ENCODE assay signal across 1 cellular context in genomic region chr3:122678496-122678895, GRCh38.
TF ChIP-seq lines count a peak whose summit lies in the region.

No MANE protein-coding gene starts in this region.

TF ChIP-seq in H1, 55 proteins besides CTCF, POLR2A, EP300 and RAD21:
- TF ChIP-seq ATF3 (IDR thresholded peaks at IDR 0.05; ENCODE audit: insufficient read depth, low read depth, low read length) (no peak), CHD1 (IDR thresholded peaks at IDR 0.05; ENCODE audit: low read depth, low read length) (no peak), BRCA1 (IDR thresholded peaks at IDR 0.05; ENCODE audit: low read depth, low read length) (no peak), CEBPB (IDR thresholded peaks at IDR 0.05; ENCODE audit: low read depth, low read length) (no peak), KDM1A (IDR thresholded peaks at IDR 0.05; ENCODE audit: borderline replicate concordance, low read length) (no peak), RFX5 (IDR thresholded peaks at IDR 0.05; ENCODE audit: borderline replicate concordance, low read depth, low read length) (no peak), JUND (IDR thresholded peaks at IDR 0.05; ENCODE audit: low read length) (no peak), SAP30 (IDR thresholded peaks at IDR 0.05; ENCODE audit: insufficient read depth, insufficient replicate concordance, low read length) (no peak), RXRA (IDR thresholded peaks at IDR 0.05; ENCODE audit: insufficient read depth, low read depth, low read length) (no peak), SP4 (IDR thresholded peaks at IDR 0.05; ENCODE audit: low read length) (no peak), TEAD4 (IDR thresholded peaks at IDR 0.05; ENCODE audit: low read depth, low read length) (no peak), POU5F1 (IDR thresholded peaks at IDR 0.05; ENCODE audit: low read depth, low read length) (no peak), CHD2 (IDR thresholded peaks at IDR 0.05; ENCODE audit: low read length) (no peak)
